8 cellular contexts compared by ENCODE assay signal in genomic region chr16:85220125-85220839, GRCh38.
DNase-seq lines count a peak whose midpoint lies in the region; ATAC-seq and TF ChIP-seq lines count a peak whose summit lies in the region.

No MANE protein-coding gene starts in this region.

- no peaks in the 10 kb centered on the region for H3K36me3 Mint-ChIP-seq in activated naive CD4-positive, alpha-beta T cell treated with anti-CD3 and anti-CD28 coated beads, Interleukin-2, amount 50 U/mL, for 72 hours
- H3K36me3 Mint-ChIP-seq in natural killer cell, result no peaks in the 10 kb centered on the region
- H3K36me3 Mint-ChIP-seq in stimulated activated effector memory CD8-positive, alpha-beta T cell treated with anti-CD3 and anti-CD28 coated beads, Interleukin-12 subunit alpha, Interleukin-12 subunit beta, amount 100 ng/mL, for 72 hours, result no peaks in the 10 kb centered on the region

- no peaks in the 10 kb centered on the region for H3K4me1 Mint-ChIP-seq in natural killer cell
- H3K4me1 Mint-ChIP-seq in stimulated activated effector memory CD8-positive, alpha-beta T cell treated with anti-CD3 and anti-CD28 coated beads, Interleukin-12 subunit alpha, Interleukin-12 subunit beta, amount 100 ng/mL, for 72 hours, result peaks cover 10% of the 10 kb centered on the region

- no peak overlapping the region for H2BK5ac ChIP-seq in mesendoderm (ENCODE audit: low read length)

- peak; percentile 96 for DNase-seq in COR-L47 (lab: John Stamatoyannopoulos, UW)
- peak; percentile 93 for DNase-seq in NCI-H446 treated with DMSO at 0.1 percent for 48 hours (lab: John Stamatoyannopoulos, UW)
- DNase-seq in dorsolateral prefrontal cortex, result peak; percentile 44 to 84 (median 73)
- no peak for DNase-seq in mesendoderm
- DNase-seq in activated naive CD4-positive, alpha-beta T cell treated with anti-CD3 and anti-CD28 coated beads, Interleukin-2, amount 50 U/mL, for 72 hours (ENCODE audit: low spot score in 2 of 2), result no peak
- DNase-seq in natural killer cell, result no peak
- DNase-seq in stimulated activated effector memory CD8-positive, alpha-beta T cell treated with anti-CD3 and anti-CD28 coated beads, Interleukin-12 subunit alpha, Interleukin-12 subunit beta, amount 100 ng/mL, for 72 hours (ENCODE audit: low spot score in 2 of 2), result no peak

- no peak overlapping the region for H4K8ac ChIP-seq in mesendoderm (ENCODE audit: low read depth, low read length)

- H3K4me1 ChIP-seq in mesendoderm (ENCODE audit: control insufficient read depth, low read depth, low read length), result peaks cover 2% of the 10 kb centered on the region

- H3K9ac ChIP-seq in mesendoderm (ENCODE audit: low read length), result peak overlapping the region; percentile 1

- H3K9me3 Mint-ChIP-seq in activated naive CD4-positive, alpha-beta T cell treated with anti-CD3 and anti-CD28 coated beads, Interleukin-2, amount 50 U/mL, for 72 hours, result no peaks in the 10 kb centered on the region
- H3K9me3 Mint-ChIP-seq in natural killer cell, result no peaks in the 10 kb centered on the region
- H3K9me3 Mint-ChIP-seq in stimulated activated effector memory CD8-positive, alpha-beta T cell treated with anti-CD3 and anti-CD28 coated beads, Interleukin-12 subunit alpha, Interleukin-12 subunit beta, amount 100 ng/mL, for 72 hours, result no peaks in the 10 kb centered on the region

- H4K5ac ChIP-seq in mesendoderm (ENCODE audit: low read length), result no peak overlapping the region

- H3K4me3 Mint-ChIP-seq in natural killer cell, result no peak overlapping the region
- no peak overlapping the region for H3K4me3 Mint-ChIP-seq in stimulated activated effector memory CD8-positive, alpha-beta T cell treated with anti-CD3 and anti-CD28 coated beads, Interleukin-12 subunit alpha, Interleukin-12 subunit beta, amount 100 ng/mL, for 72 hours

- H3K36me3 ChIP-seq in mesendoderm (ENCODE audit: control insufficient read depth, insufficient read depth, low read length), result no peaks in the 10 kb centered on the region

- ATAC-seq in HG02870 (IDR thresholded peaks at IDR 0.05; ENCODE audit: unreplicated experiment) (no peak), natural killer cell (no peak)
- no peak for ATAC-seq in activated naive CD4-positive, alpha-beta T cell treated with anti-CD3 and anti-CD28 coated beads, Interleukin-2, amount 50 U/mL, for 72 hours
- no peak for ATAC-seq in stimulated activated effector memory CD8-positive, alpha-beta T cell treated with anti-CD3 and anti-CD28 coated beads, Interleukin-12 subunit alpha, Interleukin-12 subunit beta, amount 100 ng/mL, for 72 hours

- H3K18ac ChIP-seq in mesendoderm (ENCODE audit: low read length), result peak overlapping the region; percentile 3

- no peak overlapping the region for H3K23ac ChIP-seq in mesendoderm (ENCODE audit: low read length)

- H3K4me3 ChIP-seq in dorsolateral prefrontal cortex, result peak overlapping the region in 48 of 59 donors; percentile 2 to 59 (median 28)
- no peak overlapping the region for H3K4me3 ChIP-seq in mesendoderm (ENCODE audit: low read length)

- no CpG with 5 or more reads among the region's 31 CpGs for WGBS in mesendoderm (ENCODE audit: extremely low coverage, insufficient coverage, low lambda C conversion rate)

- H3K4ac ChIP-seq in mesendoderm (ENCODE audit: low read depth, low read length), result no peak overlapping the region

- intact Hi-C loops in dorsolateral prefrontal cortex (cut with DNase I), result loop anchor here in 1 of 2 donors (10.0 kb wide), 1 partner anchor 95 kb away; no protein-coding TSS in a partner anchor
- intact Hi-C loops in natural killer cell (cut with micrococcal nuclease), result no loop called here

- TF ChIP-seq CTCF in dorsolateral prefrontal cortex (IDR thresholded peaks at IDR 0.05 in 54 of 56, conservative IDR thresholded peaks at IDR 0.05 in 2 of 56; ENCODE audit: low read depth in 1 of 56, partially characterized antibody in 56 of 56) (peak in 8 of 56 donors; percentile 11 to 28 (median 16)), natural killer cell (IDR thresholded peaks at IDR 0.05) (no peak)

- no peak overlapping the region for H3K27ac Mint-ChIP-seq in activated naive CD4-positive, alpha-beta T cell treated with anti-CD3 and anti-CD28 coated beads, Interleukin-2, amount 50 U/mL, for 72 hours
- no peak overlapping the region for H3K27ac Mint-ChIP-seq in natural killer cell
- no peak overlapping the region for H3K27ac Mint-ChIP-seq in stimulated activated effector memory CD8-positive, alpha-beta T cell treated with anti-CD3 and anti-CD28 coated beads, Interleukin-12 subunit alpha, Interleukin-12 subunit beta, amount 100 ng/mL, for 72 hours

- no peak overlapping the region for H2AK5ac ChIP-seq in mesendoderm (ENCODE audit: low read length)

- H3K4me2 ChIP-seq in mesendoderm (ENCODE audit: low read length), result no peak overlapping the region

- no peak overlapping the region for H2BK15ac ChIP-seq in mesendoderm (replicated peaks; ENCODE audit: low read depth)

- H3K27ac ChIP-seq in dorsolateral prefrontal cortex, result peak overlapping the region in 3 of 59 donors; percentile 20 to 77 (median 47)
- no peak overlapping the region for H3K27ac ChIP-seq in mesendoderm (ENCODE audit: low read depth, low read length)

- H3K79me2 ChIP-seq in mesendoderm (ENCODE audit: control insufficient read depth, insufficient read depth, low read length), result no peaks in the 10 kb centered on the region

- H3K56ac ChIP-seq in mesendoderm (ENCODE audit: low read length), result peak overlapping the region; percentile 50

- no peaks in the 10 kb centered on the region for H3K27me3 Mint-ChIP-seq in natural killer cell (ENCODE audit: low read depth in 2 of 2)

- H3K79me1 ChIP-seq in mesendoderm (ENCODE audit: low read length), result peaks cover 6% of the 10 kb centered on the region

- no peak overlapping the region for H2BK120ac ChIP-seq in mesendoderm (ENCODE audit: low read depth, low read length)

- H3K27me3 ChIP-seq in dorsolateral prefrontal cortex (no peaks in the 10 kb centered on the region), mesendoderm (ENCODE audit: insufficient read depth, low read length, poor library complexity) (no peaks in the 10 kb centered on the region)

Comparison
In these comparisons a context has a peak if more than half of its experiments do, and no peak if none do; other contexts are left out.
1. DNase-seq: peak in COR-L47 (single experiment), NCI-H446 treated with DMSO at 0.1 percent for 48 hours (single experiment) and dorsolateral prefrontal cortex (10 of 10); none in mesendoderm (single experiment), activated naive CD4-positive, alpha-beta T cell treated with anti-CD3 and anti-CD28 coated beads, Interleukin-2, amount 50 U/mL, for 72 hours (0 of 2), natural killer cell (single experiment) and stimulated activated effector memory CD8-positive, alpha-beta T cell treated with anti-CD3 and anti-CD28 coated beads, Interleukin-12 subunit alpha, Interleukin-12 subunit beta, amount 100 ng/mL, for 72 hours (0 of 2).